22 cellular contexts compared by ENCODE assay signal in genomic region chr17:40472733-40473452, GRCh38. TPM values are rescaled to one million over a fixed set of nuclear protein-coding genes. Genes with fewer than 3 reads are reported as not detected.
DNase-seq lines count a peak whose midpoint lies in the region; ATAC-seq and TF ChIP-seq lines count a peak whose summit lies in the region.
"Had no signal": no experiment of that assay in that cellular context is flagged by ENCODE, and none has a peak within 500 bp of the region (broad histone marks: within the 10 kb centered on the region; RNA-seq: fewer than 3 reads in every experiment).

No MANE protein-coding gene starts in this region.

- ATAC-seq in foreskin keratinocyte: peak; percentile 25
- ATAC-seq in GM19463 (IDR thresholded peaks at IDR 0.05; ENCODE audit: unreplicated experiment): no peak
- ATAC-seq: heart right ventricle, pancreas had no signal

- POLR2A ChIA-PET in activated CD4-positive, alpha-beta T cell treated with anti-CD3 and anti-CD28 coated beads, Interleukin-2, amount 10 ng/mL, durations not matched to agents 7 days and 5 days (lab: Charles Lee): interaction anchor here (0.7 kb wide), 1 partner anchor 60 kb away, joined by 4 read pairs; no protein-coding TSS in a partner anchor

- no peaks in the 10 kb centered on the region for H3K9me3 ChIP-seq in mammary epithelial cell (replicated peaks; ENCODE audit: insufficient read depth, low read length)
- H3K9me3 ChIP-seq: heart right ventricle, lower lobe of right lung, pancreas had no signal

- no peaks in the 10 kb centered on the region for H4K20me1 ChIP-seq in mammary epithelial cell (ENCODE audit: insufficient read depth, low read length)
- H4K20me1 ChIP-seq: BLaER1 had no signal

- H3K36me3 Mint-ChIP-seq in activated CD4-positive, alpha-beta T cell treated with anti-CD3 and anti-CD28 coated beads, Interleukin-2, amount 10 ng/mL, durations not matched to agents 7 days and 5 days (ENCODE audit: low read depth): peaks cover 4% of the 10 kb centered on the region
- H3K36me3 Mint-ChIP-seq: activated naive CD8-positive, alpha-beta T cell; immature natural killer cell had no signal

- no peak overlapping the region for H3K27ac ChIP-seq in mammary epithelial cell (ENCODE audit: insufficient read depth, low read depth, low read length)
- no peak overlapping the region for H3K27ac ChIP-seq in foreskin keratinocyte
- H3K27ac ChIP-seq: BLaER1, heart right ventricle, lower lobe of right lung, pancreas had no signal

- H3K27me3 Mint-ChIP-seq in activated CD4-positive, alpha-beta T cell treated with anti-CD3 and anti-CD28 coated beads, Interleukin-2, amount 10 ng/mL, durations not matched to agents 7 days and 5 days: no peaks in the 10 kb centered on the region
- H3K27me3 Mint-ChIP-seq: activated naive CD8-positive, alpha-beta T cell had no signal

- H3K9ac ChIP-seq in mammary epithelial cell (ENCODE audit: insufficient read depth, low read length): no peak overlapping the region
- H3K9ac ChIP-seq: BLaER1 had no signal

- dilution Hi-C loops in mammary epithelial cell (cut with HindIII; ENCODE audit: low sequenced_read_pairs): no loop called here

- H3K27me3 ChIP-seq in mammary epithelial cell (ENCODE audit: insufficient read depth, low read length) (no peaks in the 10 kb centered on the region), foreskin keratinocyte (no peaks in the 10 kb centered on the region)
- H3K27me3 ChIP-seq: BLaER1, pancreas had no signal

- no peaks in the 10 kb centered on the region for H3K9me3 Mint-ChIP-seq in activated CD4-positive, alpha-beta T cell treated with anti-CD3 and anti-CD28 coated beads, Interleukin-2, amount 10 ng/mL, durations not matched to agents 7 days and 5 days
- H3K9me3 Mint-ChIP-seq: immature natural killer cell had no signal

- TF ChIP-seq CTCF in mammary epithelial cell (conservative IDR thresholded peaks at IDR 0.05 in 1 of 2, IDR thresholded peaks at IDR 0.05 in 1 of 2; ENCODE audit: extremely low read depth in 1 of 2, insufficient read depth in 1 of 2, low read depth in 1 of 2, low read length in 2 of 2): no peak
- TF ChIP-seq CTCF in foreskin keratinocyte (conservative IDR thresholded peaks at IDR 0.05): no peak

- CTCF ChIA-PET in activated CD4-positive, alpha-beta T cell treated with anti-CD3 and anti-CD28 coated beads, Interleukin-2, amount 10 ng/mL, durations not matched to agents 7 days and 5 days (lab: Charles Lee): interaction anchor here (0.6 to 2.4 kb wide), 3 partner anchors 28 to 60 kb away, joined by 3 to 7 read pairs (median 3); partner anchors contain the start of gene TNS4
- CTCF ChIA-PET in mammary epithelial cell (lab: Charles Lee; ENCODE audit: low non-redundant PET): no interaction called here

- in situ Hi-C loops in mammary epithelial cell (cut with MboI; ENCODE audit: low sequenced_read_pairs in 2 of 2): no loop called here

- no peak overlapping the region for H3K4me3 Mint-ChIP-seq in activated CD4-positive, alpha-beta T cell treated with anti-CD3 and anti-CD28 coated beads, Interleukin-2, amount 10 ng/mL, durations not matched to agents 7 days and 5 days
- H3K4me3 Mint-ChIP-seq: activated naive CD8-positive, alpha-beta T cell; immature natural killer cell had no signal

- H3K4me1 ChIP-seq in mammary epithelial cell (ENCODE audit: insufficient read depth, low read length) (peaks cover 15% of the 10 kb centered on the region), foreskin keratinocyte (peaks cover 7% of the 10 kb centered on the region)
- H3K4me1 ChIP-seq: pancreas had no signal

- DNase-seq in activated CD4-positive, alpha-beta T cell treated with anti-CD3 and anti-CD28 coated beads, Interleukin-2, amount 10 ng/mL, durations not matched to agents 7 days and 5 days: no peak
- no peak for DNase-seq in activated CD4-positive, alpha-beta T cell treated with anti-CD3 and anti-CD28 coated beads, Interleukin-2, amount 50 U/mL, for 1 hour
- DNase-seq in mammary epithelial cell (peak; percentile 83), foreskin keratinocyte (peak; percentile 70 to 87), COLO829 (ENCODE audit: low spot score) (no peak), mucosa of gallbladder (ENCODE audit: low spot score) (no peak), GM19238 (ENCODE audit: insufficient read length, low spot score) (no peak)
- DNase-seq: activated CD4-positive, alpha-beta T cell treated with anti-CD3 and anti-CD28 coated beads, Interleukin-2, amount 50 U/mL, for 48 hours; activated T-cell treated with anti-CD3 and anti-CD28 coated beads, Interleukin-2, amount 50 U/mL, for 48 hours; heart right ventricle; immature natural killer cell; lower lobe of right lung; NCI-H187 treated with DMSO at 0.1 percent for 48 hours; NK-92 treated with Interleukin-12 subunit alpha and Interleukin-12 subunit beta, amount 100 ng/mL, for 24 hours; pancreas; stimulated activated CD4-positive, alpha-beta T cell treated with anti-CD3 and anti-CD28 coated beads, Interleukin-2, amount 100 ng/mL, for 48 hours; T-helper 1 cell had no signal

- 3% methylated on average over 3 of the region's 3 CpGs for WGBS in mammary epithelial cell (ENCODE audit: low coverage, missing lambda C conversion rate)

- H3K4me3 ChIP-seq in mammary epithelial cell (replicated peaks in 1 of 3; ENCODE audit: insufficient read depth in 1 of 3, low read depth in 2 of 3, low read length in 3 of 3): no peak overlapping the region
- H3K4me3 ChIP-seq: BLaER1, heart right ventricle, lower lobe of right lung, pancreas had no signal

- H3K27ac Mint-ChIP-seq in activated CD4-positive, alpha-beta T cell treated with anti-CD3 and anti-CD28 coated beads, Interleukin-2, amount 10 ng/mL, durations not matched to agents 7 days and 5 days: peak overlapping the region; percentile 3
- H3K27ac Mint-ChIP-seq: activated naive CD8-positive, alpha-beta T cell had no signal

- H3K4me1 Mint-ChIP-seq in activated CD4-positive, alpha-beta T cell treated with anti-CD3 and anti-CD28 coated beads, Interleukin-2, amount 10 ng/mL, durations not matched to agents 7 days and 5 days: peaks cover 29% of the 10 kb centered on the region

- H2AFZ ChIP-seq in mammary epithelial cell (ENCODE audit: low read depth, low read length): no peak overlapping the region

- H3K4me2 ChIP-seq in mammary epithelial cell (ENCODE audit: insufficient read depth, low read depth, low read length): no peak overlapping the region
- H3K4me2 ChIP-seq: BLaER1 had no signal

- no peaks in the 10 kb centered on the region for H3K79me2 ChIP-seq in mammary epithelial cell (ENCODE audit: insufficient read depth, low read length)

- H3K36me3 ChIP-seq in mammary epithelial cell (ENCODE audit: insufficient read depth, low read length): peaks cover 16% of the 10 kb centered on the region
- H3K36me3 ChIP-seq: heart right ventricle, lower lobe of right lung, pancreas had no signal

- BruUV-seq in mammary epithelial cell (replicated peaks; lab: Mats Ljungman, UMichigan): TSS peak; percentile 1

- intact Hi-C loops in mammary epithelial cell (cut with micrococcal nuclease): loop anchor here (1.0 to 2.0 kb wide), 2 partner anchors 32 to 60 kb away; no protein-coding TSS in a partner anchor

RNA-seq across cellular contexts. Expression of gene TNS4, which starts 28.5 kb away (rescaled TPM):
- 1 to 10 TPM; 3.5 to 3.7 TPM for total RNA-seq in activated CD4-positive, alpha-beta T cell treated with anti-CD3 and anti-CD28 coated beads, Interleukin-2, amount 10 ng/mL, durations not matched to agents 7 days and 5 days
- total RNA-seq in mammary epithelial cell: 100 to 1,000 TPM; 170 to 608 TPM
- polyA plus RNA-seq in mammary epithelial cell: 120 TPM
- polyA minus RNA-seq in mammary epithelial cell: 1,186 TPM
- total RNA-seq in foreskin keratinocyte: 285 and 352 TPM in 2 replicates
- 271 and 305 TPM in 2 replicates for polyA plus RNA-seq in foreskin keratinocyte
- total RNA-seq in mucosa of gallbladder: 0.23 TPM
- total RNA-seq: dermis microvascular lymphatic vessel endothelial cell, subcutaneous adipose tissue had no signal
- polyA plus RNA-seq: pancreas had no signal

RNA-seq across cellular contexts. Expression of gene IGFBP4, which starts 29.6 kb away (rescaled TPM):
- 10 to 100 TPM; 65.2 to 67.9 TPM for total RNA-seq in activated CD4-positive, alpha-beta T cell treated with anti-CD3 and anti-CD28 coated beads, Interleukin-2, amount 10 ng/mL, durations not matched to agents 7 days and 5 days
- total RNA-seq in mammary epithelial cell (10 to 100 TPM; 13.0 to 34.5 TPM), foreskin keratinocyte (7.7 and 18.4 TPM in 2 replicates), mucosa of gallbladder (351 TPM)
- polyA plus RNA-seq in mammary epithelial cell (28.5 TPM), foreskin keratinocyte (11.5 and 28.3 TPM in 2 replicates)
- polyA minus RNA-seq in mammary epithelial cell: 62.7 TPM

RNA-seq across cellular contexts. Expression of gene TOP2A, which starts 55.2 kb away (rescaled TPM):
- total RNA-seq in activated CD4-positive, alpha-beta T cell treated with anti-CD3 and anti-CD28 coated beads, Interleukin-2, amount 10 ng/mL, durations not matched to agents 7 days and 5 days: 100 to 1,000 TPM; 504 to 522 TPM
- total RNA-seq in mammary epithelial cell: 10 to 100 TPM in 1 of 2 donors, 1 to 10 TPM in 1; 3.2 to 93.3 TPM
- polyA plus RNA-seq in mammary epithelial cell: 52.6 TPM
- 32.4 TPM for polyA minus RNA-seq in mammary epithelial cell
- total RNA-seq in foreskin keratinocyte: 111 and 148 TPM in 2 replicates
- polyA plus RNA-seq in foreskin keratinocyte: 81.1 and 112 TPM in 2 replicates
- total RNA-seq in mucosa of gallbladder: 5.2 TPM

Comparison
In these comparisons a context has a peak if more than half of its experiments do, and no peak if none do; other contexts are left out.
1. DNase-seq: peak in mammary epithelial cell (single experiment) and foreskin keratinocyte (2 of 2); none in activated CD4-positive, alpha-beta T cell treated with anti-CD3 and anti-CD28 coated beads, Interleukin-2, amount 10 ng/mL, durations not matched to agents 7 days and 5 days (single experiment), activated CD4-positive, alpha-beta T cell treated with anti-CD3 and anti-CD28 coated beads, Interleukin-2, amount 50 U/mL, for 1 hour (single experiment), COLO829 (single experiment), mucosa of gallbladder (single experiment) and GM19238 (single experiment).
2. RNA of gene TNS4, which starts 28.5 kb away (total RNA-seq): 170 to 608 TPM in mammary epithelial cell and 285 to 352 TPM in foreskin keratinocyte; 3.5 to 3.7 TPM in activated CD4-positive, alpha-beta T cell treated with anti-CD3 and anti-CD28 coated beads, Interleukin-2, amount 10 ng/mL, durations not matched to agents 7 days and 5 days and 0.23 TPM in mucosa of gallbladder (single experiment); every median in the first group is over 10 times any median in the second.